ENCODE assay signal across 11 cellular contexts in genomic region chr20:35344354-35344837, GRCh38. TPM values are rescaled to one million over a fixed set of nuclear protein-coding genes. Genes with fewer than 3 reads are reported as not detected.
DNase-seq lines count a peak whose midpoint lies in the region; ATAC-seq and TF ChIP-seq lines count a peak whose summit lies in the region.
"Had no signal": no experiment of that assay in that cellular context is flagged by ENCODE, and none has a peak within 500 bp of the region (broad histone marks: within the 10 kb centered on the region; RNA-seq: fewer than 3 reads in every experiment).

No MANE protein-coding gene starts in this region.

- POLR2A ChIA-PET in OCI-LY7 (lab: Charles Lee): interaction anchor here (0.6 to 1.1 kb wide), 2 partner anchors 12 to 79 kb away, joined by 3 to 4 read pairs; no protein-coding TSS in a partner anchor

- H2AFZ ChIP-seq in OCI-LY7 (ENCODE audit: low read length): no peak overlapping the region
- no peak overlapping the region for H2AFZ ChIP-seq in smooth muscle cell (ENCODE audit: low read depth)

- no peak overlapping the region for H3K9ac ChIP-seq in smooth muscle cell (ENCODE audit: low read depth)

- H4K20me1 ChIP-seq in OCI-LY7 (ENCODE audit: insufficient read depth, low read length): no peaks in the 10 kb centered on the region
- H4K20me1 ChIP-seq in smooth muscle cell (ENCODE audit: low read depth): no peaks in the 10 kb centered on the region

- H3K27ac ChIP-seq in OCI-LY7 (ENCODE audit: low read depth, low read length, poor library complexity, severe bottlenecking) (no peak overlapping the region), smooth muscle cell (ENCODE audit: low read depth) (no peak overlapping the region)
- H3K27ac ChIP-seq: SJCRH30 had no signal

- H3K79me2 ChIP-seq in OCI-LY7 (ENCODE audit: insufficient read depth, low read depth, low read length) (no peaks in the 10 kb centered on the region), smooth muscle cell (ENCODE audit: low read depth) (no peaks in the 10 kb centered on the region)

- CTCF ChIA-PET in OCI-LY7 (lab: Charles Lee; ENCODE audit: unreplicated experiment): no interaction called here

- WGBS in smooth muscle cell (ENCODE audit: low lambda C conversion rate): 74% methylated on average over 3 of the region's 3 CpGs

- peaks cover 7% of the 10 kb centered on the region for H3F3A ChIP-seq in smooth muscle cell (ENCODE audit: low read depth)

- no peaks in the 10 kb centered on the region for H3K9me2 ChIP-seq in OCI-LY7 (ENCODE audit: insufficient read depth, low read length)

- TF ChIP-seq CTCF in OCI-LY7 (conservative IDR thresholded peaks at IDR 0.05; ENCODE audit: low read length) (no peak), smooth muscle cell (IDR thresholded peaks at IDR 0.05; ENCODE audit: borderline replicate concordance, insufficient read depth, poor library complexity, severe bottlenecking) (no peak)

- ATAC-seq in SK-N-SH treated with all-trans-retinoic acid at 6 μM for 48 hours (peak; percentile 47; the same call in 2 of the 3 replicates), Right ventricle myocardium superior (ENCODE audit: poor library complexity) (peak; percentile 81)

- BruUV-seq in OCI-LY7 (replicated peaks; lab: Mats Ljungman, UMichigan): no TSS peak

- peaks cover 73% of the 10 kb centered on the region for H3K36me3 ChIP-seq in OCI-LY7 (ENCODE audit: insufficient read depth, low read length)
- peaks cover 18% of the 10 kb centered on the region for H3K36me3 ChIP-seq in smooth muscle cell (ENCODE audit: low read depth)

- H3K4me2 ChIP-seq in OCI-LY7 (ENCODE audit: low read length): no peak overlapping the region
- H3K4me2 ChIP-seq in smooth muscle cell: no peak overlapping the region

- H3K4me1 ChIP-seq in OCI-LY7 (ENCODE audit: insufficient read depth, low read length, poor library complexity, severe bottlenecking) (no peaks in the 10 kb centered on the region), smooth muscle cell (ENCODE audit: low read depth) (peaks cover 1% of the 10 kb centered on the region)

- peak; percentile 8 for DNase-seq in SIG-M5 treated with dmso at 0.1 percent for 504 hours (lab: John Stamatoyannopoulos, UW; ENCODE audit: unreplicated experiment)
- DNase-seq in SIG-M5 (lab: John Stamatoyannopoulos, UW): no peak
- DNase-seq in Right ventricle myocardium superior: peak; percentile 79
- DNase-seq in stimulated activated naive CD4-positive, alpha-beta T cell treated with Interleukin-2 at 50 U/mL for 16 hours (lab: John Stamatoyannopoulos, UW): no peak
- DNase-seq in OCI-LY7 (ENCODE audit: low spot score): no peak
- DNase-seq in smooth muscle cell (lab: John Stamatoyannopoulos, UW; ENCODE audit: unreplicated experiment): no peak
- no peak for DNase-seq in globus pallidus (ENCODE audit: low spot score)

- intact Hi-C loops in Right ventricle myocardium superior (cut with DNase I) (no loop called here), OCI-LY7 (cut with micrococcal nuclease; ENCODE audit: unreplicated experiment) (no loop called here)

- H3K9me3 ChIP-seq in OCI-LY7 (ENCODE audit: low read length) (no peaks in the 10 kb centered on the region), smooth muscle cell (replicated peaks; ENCODE audit: low read depth) (peaks cover 4% of the 10 kb centered on the region)
- H3K9me3 ChIP-seq: SJCRH30 had no signal

- H3K4me3 ChIP-seq in OCI-LY7 (ENCODE audit: low read depth, low read length, poor library complexity, severe bottlenecking) (no peak overlapping the region), smooth muscle cell (no peak overlapping the region)
- H3K4me3 ChIP-seq: SJCRH30 had no signal

- no peaks in the 10 kb centered on the region for H3K27me3 ChIP-seq in smooth muscle cell (ENCODE audit: low read depth)
- H3K27me3 ChIP-seq: SJCRH30 had no signal

TF ChIP-seq in SK-N-SH treated with all-trans-retinoic acid at 6 μM for 48 hours, 23 proteins besides CTCF, POLR2A, EP300 and RAD21:
- TF ChIP-seq RARB (CRISPR knock-in tag; IDR thresholded peaks at IDR 0.05): no peak
- TF ChIP-seq CSRNP3 (CRISPR knock-in tag; IDR thresholded peaks at IDR 0.05): no peak
- TF ChIP-seq ZFP3 (CRISPR knock-in tag; IDR thresholded peaks at IDR 0.05): no peak
- TF ChIP-seq ZNF565 (CRISPR knock-in tag; conservative IDR thresholded peaks at IDR 0.05; ENCODE audit: low read depth): no peak
- no peak for TF ChIP-seq POU6F1 (CRISPR knock-in tag; IDR thresholded peaks at IDR 0.05; ENCODE audit: borderline replicate concordance, low read depth)
- no peak for TF ChIP-seq ZC3H10 (CRISPR knock-in tag; IDR thresholded peaks at IDR 0.05)
- peak; percentile 20; the same call in 1 of the 2 replicates for TF ChIP-seq TSHZ2 (CRISPR knock-in tag; IDR thresholded peaks at IDR 0.05)
- TF ChIP-seq OSR1 (CRISPR knock-in tag; IDR thresholded peaks at IDR 0.05): no peak
- TF ChIP-seq ZNF8 (CRISPR knock-in tag; IDR thresholded peaks at IDR 0.05): no peak
- no peak for TF ChIP-seq ZFP30 (CRISPR knock-in tag; IDR thresholded peaks at IDR 0.05)
- 0 out of 2 replicates have a peak, but pooled peaks have one; percentile 63 for TF ChIP-seq CSDC2 (CRISPR knock-in tag; IDR thresholded peaks at IDR 0.05)

RNA-seq across cellular contexts. Expression of gene FAM83C, which starts 52.2 kb away (rescaled TPM):
- total RNA-seq in Right ventricle myocardium superior: not detected
- total RNA-seq in OCI-LY7 (2014; rRNA removed; shearing (Covaris generic)): not detected in 2 replicates
- not detected in 2 replicates for total RNA-seq in OCI-LY7 (2022)
- total RNA-seq in smooth muscle cell: 0.27 and 0.49 TPM in 2 replicates
- polyA plus RNA-seq in smooth muscle cell: 0.05 TPM in 1 of 2 replicates, not detected in the other
- total RNA-seq: kidney epithelial cell, SJCRH30 had no signal
- polyA plus RNA-seq: BJ had no signal

RNA-seq across cellular contexts. Expression of gene EIF6, which starts 59.8 kb away (rescaled TPM):
- total RNA-seq in Right ventricle myocardium superior: 30.3 TPM
- total RNA-seq in OCI-LY7 (2014; rRNA removed; shearing (Covaris generic)): 93.9 and 113 TPM in 2 replicates
- 90.6 and 106 TPM in 2 replicates for total RNA-seq in OCI-LY7 (2022)
- 76.4 and 110 TPM in 2 replicates for total RNA-seq in smooth muscle cell
- 179 and 251 TPM in 2 replicates for polyA plus RNA-seq in smooth muscle cell

Comparison
In these comparisons a context has a peak if more than half of its experiments do, and no peak if none do; other contexts are left out.
1. DNase-seq: peak in SIG-M5 treated with dmso at 0.1 percent for 504 hours (single experiment) and Right ventricle myocardium superior (single experiment); none in SIG-M5 (single experiment), stimulated activated naive CD4-positive, alpha-beta T cell treated with Interleukin-2 at 50 U/mL for 16 hours (single experiment), OCI-LY7 (single experiment), smooth muscle cell (single experiment) and globus pallidus (single experiment).